ENCODE assay signal across 4 cellular contexts in the genomic region with DNA sequence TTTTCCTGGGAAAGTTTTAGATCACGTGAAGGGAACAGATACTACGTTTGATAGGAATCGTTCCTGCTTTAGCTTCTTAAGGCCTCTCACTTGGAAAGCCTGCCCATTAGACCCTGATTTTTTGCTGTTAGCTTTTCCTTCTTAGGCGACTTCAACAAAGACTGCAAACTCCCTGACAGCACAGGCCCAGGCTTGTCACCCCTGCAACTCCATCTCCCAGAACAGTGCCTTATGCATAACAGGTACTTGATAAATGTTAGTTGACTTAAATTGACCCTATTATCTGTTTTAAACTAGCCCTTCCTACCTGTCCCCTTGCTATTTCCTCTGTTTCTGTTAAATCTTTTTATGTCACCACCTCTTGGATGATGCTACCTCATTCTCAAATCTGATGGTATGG. TPM values are rescaled to one million over a fixed set of nuclear protein-coding genes. Genes with fewer than 3 reads are reported as not detected.
"Had no signal": no experiment of that assay in that cellular context is flagged by ENCODE, and none has a peak within 500 bp of the region (broad histone marks: within the 10 kb centered on the region; RNA-seq: fewer than 3 reads in every experiment).

No MANE protein-coding gene starts in this region.

RNA-seq across cellular contexts. Expression of gene TMEM45B, which starts 7.6 kb away (rescaled TPM):
- total RNA-seq: activated CD8-positive, alpha-beta T cell treated with anti-CD3 and anti-CD28 coated beads, Interleukin-2, amount 10 ng/mL, durations not matched to agents 7 days and 5 days; endothelial cell of umbilical vein; fibroblast of lung; fibroblast of villous mesenchyme had no signal
- polyA plus RNA-seq: fibroblast of lung had no signal
